ENCODE assay signal across 19 cellular contexts in genomic region chr14:54251356-54251755, GRCh38.
DNase-seq lines count a peak whose midpoint lies in the region; ATAC-seq and TF ChIP-seq lines count a peak whose summit lies in the region.
"Had no signal": no experiment of that assay in that cellular context is flagged by ENCODE, and none has a peak within 500 bp of the region (broad histone marks: within the 10 kb centered on the region; RNA-seq: fewer than 3 reads in every experiment).

No MANE protein-coding gene starts in this region.

- peak overlapping the region; percentile 89 for H3K27ac ChIP-seq in epithelial cell of prostate
- no peak overlapping the region for H3K27ac ChIP-seq in gastroesophageal sphincter
- H3K27ac ChIP-seq: C4-2B had no signal

- no peak for TF ChIP-seq EP300 in gastroesophageal sphincter (IDR thresholded peaks at IDR 0.05)

- no peaks in the 10 kb centered on the region for H3K36me3 ChIP-seq in MG63
- H3K36me3 ChIP-seq in gastroesophageal sphincter = no peaks in the 10 kb centered on the region

- TF ChIP-seq POLR2A in erythroblast (IDR thresholded peaks at IDR 0.05; ENCODE audit: low read length) (no peak), gastroesophageal sphincter (IDR thresholded peaks at IDR 0.05) (no peak)

- H3K9me3 ChIP-seq in MG63 (0 out of 2 replicates have a peak, but pooled peaks cover 2% of the 10 kb centered on the region), gastroesophageal sphincter (no peaks in the 10 kb centered on the region)

- peak; percentile 21 for DNase-seq in AG20443 (ENCODE audit: low spot score)
- peak; percentile 78 for DNase-seq in MG63
- DNase-seq in epithelial cell of prostate (ENCODE audit: low read depth, low spot score) = no peak
- peak; percentile 70 for DNase-seq in myocyte (ENCODE audit: low read depth)
- DNase-seq in NCI-H1092 (lab: John Stamatoyannopoulos, UW) = no peak
- DNase-seq in erythroblast (lab: John Stamatoyannopoulos, UW) = no peak
- DNase-seq: activated CD4-positive, alpha-beta T cell treated with anti-CD3 and anti-CD28 coated beads, Interleukin-2, amount 10 ng/mL, durations not matched to agents 7 days and 5 days; activated CD8-positive, alpha-beta memory T cell treated with anti-CD3 and anti-CD28 coated beads, Interleukin-2, amount 50 U/mL, for 4 hours; GF-D8; NCI-H1694 treated with DMSO at 0.1 percent for 48 hours; NCI-H774; nucleus accumbens; retina; stimulated activated CD4-positive, alpha-beta T cell treated with anti-CD3 and anti-CD28 coated beads, Interleukin-15, amount 100 ng/mL, for 24 hours had no signal

- H3K4me3 ChIP-seq in MG63 (no peak overlapping the region), gastroesophageal sphincter (no peak overlapping the region)
- H3K4me3 ChIP-seq: GM23338 had no signal

- 43 to 51% methylated on average over 3 to 4 of the region's 4 CpGs for WGBS in gastroesophageal sphincter (ENCODE audit: low coverage in 1 of 2), 2 donors

- H3K4me1 ChIP-seq in gastroesophageal sphincter = no peaks in the 10 kb centered on the region

- ATAC-seq in HG03442 (IDR thresholded peaks at IDR 0.05; ENCODE audit: unreplicated experiment) (no peak), gastroesophageal sphincter (no peak)
- ATAC-seq: GM23338, left lobe of liver had no signal

- H3K27me3 ChIP-seq in MG63 (no peaks in the 10 kb centered on the region), gastroesophageal sphincter (no peaks in the 10 kb centered on the region)

- no peak for TF ChIP-seq CTCF in gastroesophageal sphincter (IDR thresholded peaks at IDR 0.05)

Comparison
In these comparisons a context has a peak if more than half of its experiments do, and no peak if none do; other contexts are left out.
1. DNase-seq: peak in AG20443 (single experiment), MG63 (single experiment) and myocyte (single experiment); none in epithelial cell of prostate (single experiment), NCI-H1092 (single experiment) and erythroblast (0 of 2).